Comparison of ENCODE assay signal across 12 cellular contexts in genomic region chr17:72192409-72193192, GRCh38.
DNase-seq lines count a peak whose midpoint lies in the region; FAIRE-seq and TF ChIP-seq lines count a peak whose summit lies in the region.
"Had no signal": no experiment of that assay in that cellular context is flagged by ENCODE, and none has a peak within 500 bp of the region (broad histone marks: within the 10 kb centered on the region; RNA-seq: fewer than 3 reads in every experiment).

No MANE protein-coding gene starts in this region.

- no peaks in the 10 kb centered on the region for H3K36me3 ChIP-seq in breast epithelium

- no TSS peak for BruUV-seq in MCF 10A (replicated peaks; lab: Mats Ljungman, UMichigan)

- peak; percentile 4 for DNase-seq in MCF 10A (ENCODE audit: unreplicated experiment)
- DNase-seq in breast epithelium (ENCODE audit: low spot score in 2 of 2), result no peak
- DNase-seq in coronary artery (ENCODE audit: low spot score), result peak; percentile 81
- DNase-seq in kidney glomerular epithelial cell (lab: John Stamatoyannopoulos, UW), result peak; percentile 26
- DNase-seq in urothelium cell line (ENCODE audit: low spot score), result no peak
- DNase-seq in NCI-H526 treated with DMSO at 0.1 percent for 48 hours (lab: John Stamatoyannopoulos, UW), result no peak
- DNase-seq in dorsolateral prefrontal cortex, result no peak
- DNase-seq in mucosa of gallbladder (ENCODE audit: low spot score), result no peak
- DNase-seq: GDM1, NCI-H187 had no signal

- TF ChIP-seq POLR2A in breast epithelium (IDR thresholded peaks at IDR 0.05), result no peak

- CTCF ChIA-PET in MCF 10A (lab: Yijun Ruan, JAX), result no interaction called here

- intact Hi-C loops in MCF 10A (cut with micrococcal nuclease), result no loop called here
- intact Hi-C loops in breast epithelium (cut with DNase I; ENCODE audit: low total_unique reads), result no loop called here
- intact Hi-C loops in dorsolateral prefrontal cortex (cut with DNase I), result no loop called here

- H3K36me3 Mint-ChIP-seq in MCF 10A (ENCODE audit: insufficient read depth, unreplicated experiment), result no peaks in the 10 kb centered on the region

- H3K9me3 ChIP-seq in breast epithelium, result no peaks in the 10 kb centered on the region

- H3K4me3 Mint-ChIP-seq in MCF 10A (ENCODE audit: unreplicated experiment), result no peak overlapping the region

- peaks cover 16% of the 10 kb centered on the region for H3K9me3 Mint-ChIP-seq in MCF 10A (ENCODE audit: unreplicated experiment)

- H3K4me1 Mint-ChIP-seq in MCF 10A (ENCODE audit: insufficient read depth, unreplicated experiment), result peaks cover 7% of the 10 kb centered on the region

- FAIRE-seq in urothelium cell line (lab: Jason Lieb, UNC), result peak; percentile 48

- POLR2A ChIA-PET in MCF 10A (lab: Yijun Ruan, JAX), result interaction anchor here (0.6 kb wide), 1 partner anchor 1503 kb away, joined by 4 read pairs; no protein-coding TSS in a partner anchor

- no peak for TF ChIP-seq CTCF in MCF 10A (IDR thresholded peaks at IDR 0.05; ENCODE audit: unreplicated experiment)
- TF ChIP-seq CTCF in breast epithelium (IDR thresholded peaks at IDR 0.05), result no peak
- no peak for TF ChIP-seq CTCF in coronary artery (IDR thresholded peaks at IDR 0.05)
- TF ChIP-seq CTCF in dorsolateral prefrontal cortex (IDR thresholded peaks at IDR 0.05 in 54 of 56, conservative IDR thresholded peaks at IDR 0.05 in 2 of 56; ENCODE audit: low read depth in 1 of 56, partially characterized antibody in 56 of 56), result no peak

- H3K4me3 ChIP-seq in breast epithelium, result no peak overlapping the region
- H3K4me3 ChIP-seq in coronary artery, result peak overlapping the region; percentile 6
- no peak overlapping the region for H3K4me3 ChIP-seq in dorsolateral prefrontal cortex
- H3K4me3 ChIP-seq: skin epidermis had no signal

- H3K27ac ChIP-seq in breast epithelium, result peak overlapping the region in 1 of 2 donors; percentile 32
- H3K27ac ChIP-seq in coronary artery, result peak overlapping the region in 1 of 2 donors; percentile 81
- H3K27ac ChIP-seq in dorsolateral prefrontal cortex, result peak overlapping the region in 3 of 59 donors; percentile 11 to 43 (median 36)
- H3K27ac ChIP-seq: 22Rv1 had no signal

- no peaks in the 10 kb centered on the region for H3K4me1 ChIP-seq in breast epithelium

- no peak overlapping the region for H3K27ac Mint-ChIP-seq in MCF 10A (ENCODE audit: low read depth, unreplicated experiment)

- no peaks in the 10 kb centered on the region for H3K27me3 Mint-ChIP-seq in MCF 10A (ENCODE audit: insufficient read depth, unreplicated experiment)

- H3K27me3 ChIP-seq in breast epithelium (no peaks in the 10 kb centered on the region), dorsolateral prefrontal cortex (no peaks in the 10 kb centered on the region)

Comparison
In these comparisons a context has a peak if more than half of its experiments do, and no peak if none do; other contexts are left out.
1. DNase-seq: peak in MCF 10A (single experiment), coronary artery (single experiment) and kidney glomerular epithelial cell (single experiment); none in breast epithelium (0 of 2), urothelium cell line (single experiment), NCI-H526 treated with DMSO at 0.1 percent for 48 hours (single experiment), dorsolateral prefrontal cortex (0 of 10) and mucosa of gallbladder (single experiment).